Comparison of ENCODE assay signal across 9 cellular contexts in genomic region chr17:1267471-1267947, GRCh38. TPM values are rescaled to one million over a fixed set of nuclear protein-coding genes. Genes with fewer than 3 reads are reported as not detected.
DNase-seq lines count a peak whose midpoint lies in the region; ATAC-seq and TF ChIP-seq lines count a peak whose summit lies in the region.
"Had no signal": no experiment of that assay in that cellular context is flagged by ENCODE, and none has a peak within 500 bp of the region (broad histone marks: within the 10 kb centered on the region; RNA-seq: fewer than 3 reads in every experiment).

No MANE protein-coding gene starts in this region.

- DNase-seq in ACHN (peak; percentile 11), lung microvascular endothelial cell (ENCODE audit: low read depth in 2 of 2) (peak; percentile 9 to 70), vagina (ENCODE audit: extremely low spot score in 2 of 2) (no peak), KBM-7 (no peak)
- DNase-seq in central memory CD8-positive, alpha-beta T cell (ENCODE audit: low spot score in 2 of 2) = no peak

- peak overlapping the region; percentile 79 for H3K27ac ChIP-seq in vagina

- H3K27me3 Mint-ChIP-seq in IgD-negative memory B cell = peaks cover 15% of the 10 kb centered on the region
- peaks cover 6% of the 10 kb centered on the region for H3K27me3 Mint-ChIP-seq in central memory CD8-positive, alpha-beta T cell

- TF ChIP-seq POLR2A in vagina (IDR thresholded peaks at IDR 0.05) = no peak

- peak overlapping the region; percentile 55 to 94 for H3K4me3 ChIP-seq in vagina

- H3K9me3 ChIP-seq in vagina = no peaks in the 10 kb centered on the region

- H3K4me1 Mint-ChIP-seq in IgD-negative memory B cell = peaks cover 8 to 12% (median 9%) of the 10 kb centered on the region in 3 donors
- peaks cover 6% of the 10 kb centered on the region for H3K4me1 Mint-ChIP-seq in central memory CD8-positive, alpha-beta T cell

- no peaks in the 10 kb centered on the region for H3K36me3 ChIP-seq in vagina

- ATAC-seq in central memory CD8-positive, alpha-beta T cell (replicated peaks; ENCODE audit: extremely low read depth, poor library complexity, severe bottlenecking) = no peak
- ATAC-seq in HG03039 (IDR thresholded peaks at IDR 0.05; ENCODE audit: unreplicated experiment) (no peak), HG03196 (IDR thresholded peaks at IDR 0.05; ENCODE audit: unreplicated experiment) (no peak)

- TF ChIP-seq CTCF in vagina (IDR thresholded peaks at IDR 0.05) = no peak

- in situ Hi-C loops in ACHN (cut with HindIII; ENCODE audit: low pct_ligation_motif_present, low pct_unique_long_range_greater_than_20kb, low sequenced_read_pairs) (no loop called here), KBM-7 (cut with MboI; ENCODE audit: low pct_unique_long_range_greater_than_20kb, low sequenced_read_pairs) (no loop called here)

- intact Hi-C loops in vagina (cut with DNase I) = loop anchor here (5.0 to 10.0 kb wide), 2 partner anchors 187 to 245 kb away; partner anchors contain the start of gene CRK

- peak overlapping the region; percentile 84 to 96 (median 92) for H3K4me3 Mint-ChIP-seq in IgD-negative memory B cell
- H3K4me3 Mint-ChIP-seq in central memory CD8-positive, alpha-beta T cell = peak overlapping the region; percentile 87

- peak overlapping the region; percentile 59 to 76 (median 64) for H3K27ac Mint-ChIP-seq in IgD-negative memory B cell
- H3K27ac Mint-ChIP-seq in central memory CD8-positive, alpha-beta T cell (ENCODE audit: low read depth) = peak overlapping the region; percentile 81

- H3K9me3 Mint-ChIP-seq in IgD-negative memory B cell = no peaks in the 10 kb centered on the region
- no peaks in the 10 kb centered on the region for H3K9me3 Mint-ChIP-seq in central memory CD8-positive, alpha-beta T cell

- peaks cover 21% of the 10 kb centered on the region for H3K4me1 ChIP-seq in vagina

- H3K36me3 Mint-ChIP-seq in IgD-negative memory B cell = no peaks in the 10 kb centered on the region
- peaks cover 2% of the 10 kb centered on the region for H3K36me3 Mint-ChIP-seq in central memory CD8-positive, alpha-beta T cell (ENCODE audit: insufficient read depth)

- H3K27me3 ChIP-seq in vagina = no peaks in the 10 kb centered on the region

RNA-seq across cellular contexts. Expression of gene BHLHA9, which starts 2.7 kb away (rescaled TPM):
- not detected for polyA plus RNA-seq in IgD-negative memory B cell
- total RNA-seq in lung microvascular endothelial cell = not detected in 2 replicates
- not detected for total RNA-seq in vagina
- total RNA-seq: pulmonary artery endothelial cell had no signal

RNA-seq across cellular contexts. Expression of gene TRARG1, which starts 12.0 kb away (rescaled TPM):
- not detected for polyA plus RNA-seq in IgD-negative memory B cell
- total RNA-seq in lung microvascular endothelial cell (not detected in 2 replicates), vagina (9.8 TPM)
- total RNA-seq: pulmonary artery endothelial cell had no signal

Comparison
In these comparisons a context has a peak if more than half of its experiments do, and no peak if none do; other contexts are left out.
1. DNase-seq: peak in ACHN (single experiment) and lung microvascular endothelial cell (2 of 2); none in central memory CD8-positive, alpha-beta T cell (0 of 2), vagina (0 of 2) and KBM-7 (single experiment).
2. RNA of gene TRARG1, which starts 12.0 kb away (total RNA-seq): 9.8 TPM in vagina (single experiment); not detected in lung microvascular endothelial cell; every median in the first group is over 10 times any median in the second.